In the genomic region with DNA sequence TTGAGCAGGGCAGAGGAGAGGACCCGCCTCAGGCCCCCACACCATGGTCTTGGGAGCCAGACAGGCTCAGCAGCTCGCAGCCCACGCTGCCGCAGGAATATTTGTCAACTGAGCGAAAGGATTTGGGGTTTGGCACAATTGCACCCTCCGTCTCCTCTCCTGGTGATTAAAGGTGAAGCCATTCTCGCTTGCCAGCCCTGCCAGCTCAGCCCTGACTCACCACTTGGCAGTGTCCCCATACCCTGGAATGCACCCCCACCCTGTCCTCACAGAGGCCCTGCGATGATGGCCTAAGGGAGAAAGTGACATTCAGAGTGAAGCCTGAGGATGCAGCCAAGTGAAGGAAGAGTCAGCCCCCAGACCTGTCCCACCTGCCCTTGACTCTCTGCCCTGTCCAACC, we compare ENCODE assay signal across 9 cellular contexts. TPM values are rescaled to one million over a fixed set of nuclear protein-coding genes. Genes with fewer than 3 reads are reported as not detected.
DNase-seq lines count a peak whose midpoint lies in the region; ATAC-seq, FAIRE-seq and TF ChIP-seq lines count a peak whose summit lies in the region.
"Had no signal": no experiment of that assay in that cellular context is flagged by ENCODE, and none has a peak within 500 bp of the region (broad histone marks: within the 10 kb centered on the region; RNA-seq: fewer than 3 reads in every experiment).

No MANE protein-coding gene starts in this region.

- H2BK120ac ChIP-seq in H1 (replicated peaks; ENCODE audit: low read depth, low read length) (no peak overlapping the region), mesenchymal stem cell (ENCODE audit: low read depth, low read length) (no peak overlapping the region)

- H4K91ac ChIP-seq in H1 (replicated peaks; ENCODE audit: insufficient read length, low read length) = no peak overlapping the region
- no peak overlapping the region for H4K91ac ChIP-seq in mesenchymal stem cell (ENCODE audit: low read length)

- H3K79me1 ChIP-seq in H1 (ENCODE audit: low read depth, low read length) (no peaks in the 10 kb centered on the region; the same call in 1 of the 2 replicates), mesenchymal stem cell (replicated peaks; ENCODE audit: low read length, poor library complexity, severe bottlenecking) (no peaks in the 10 kb centered on the region)

- H3K9me3 ChIP-seq in H1 (ENCODE audit: insufficient read depth in 2 of 2, low read depth in 1 of 2, low read length in 1 of 2) = no peaks in the 10 kb centered on the region
- no peaks in the 10 kb centered on the region for H3K9me3 ChIP-seq in mesenchymal stem cell (ENCODE audit: control insufficient read depth, low read length)

- DNase-seq in AG08395 (ENCODE audit: low spot score) = peak; percentile 92
- DNase-seq in NCI-H2196 treated with DMSO at 0.1 percent for 48 hours (lab: John Stamatoyannopoulos, UW; ENCODE audit: unreplicated experiment) = peak; percentile 31
- no peak for DNase-seq in H1 (ENCODE audit: low read depth in 1 of 2, low spot score in 2 of 2)
- DNase-seq in mesenchymal stem cell = peak; percentile 46
- DNase-seq in WTC11 (ENCODE audit: low spot score) = no peak

- H2BK20ac ChIP-seq in H1 (ENCODE audit: low read length) = no peak overlapping the region

- H3K27me3 ChIP-seq in H1 (replicated peaks in 1 of 4; ENCODE audit: control insufficient read depth in 3 of 4, extremely low read depth in 1 of 4, insufficient read depth in 3 of 4, low read length in 3 of 4) (peaks cover 0 to 5% (median 3%) of the 10 kb centered on the region in 4 experiments; a peak in 3 of 7 replicates), mesenchymal stem cell (ENCODE audit: control insufficient read depth in 1 of 2, insufficient read depth in 1 of 2, low read length in 2 of 2) (peaks cover 22 to 26% of the 10 kb centered on the region in 2 experiments)

- H3K4me1 ChIP-seq in H1 (replicated peaks in 1 of 4; ENCODE audit: control insufficient read depth in 3 of 4, insufficient read depth in 4 of 4, low read length in 3 of 4) (peaks cover 0 to 17% (median 13%) of the 10 kb centered on the region in 4 experiments; a peak in 6 of 7 replicates), mesenchymal stem cell (ENCODE audit: control insufficient read depth, insufficient read depth, low read depth, low read length) (peaks cover 33% of the 10 kb centered on the region)

- H3K4me2 ChIP-seq in H1 (ENCODE audit: insufficient read depth in 1 of 2, low read depth in 2 of 2, low read length in 2 of 2) = no peak overlapping the region
- peak overlapping the region; percentile 40 for H3K4me2 ChIP-seq in mesenchymal stem cell (ENCODE audit: low read length, poor library complexity, severe bottlenecking)

- CTCF ChIA-PET in H1 (lab: Charles Lee; ENCODE audit: partially characterized antibody) = interaction anchor here (0.6 to 5.5 kb wide), 11 partner anchors 9 to 173 kb away, joined by 3 to 105 read pairs (median 8); no protein-coding TSS in a partner anchor
- CTCF ChIA-PET in WTC11 (lab: Charles Lee) = interaction anchor here (0.5 to 2.5 kb wide), 7 partner anchors 18 to 137 kb away, joined by 3 to 11 read pairs (median 4); partner anchors contain the start of gene KDELR1

- H2BK5ac ChIP-seq in H1 (ENCODE audit: low read depth, low read length) = no peak overlapping the region
- H2BK5ac ChIP-seq in mesenchymal stem cell (ENCODE audit: low read depth, low read length, poor library complexity, severe bottlenecking) = no peak overlapping the region

- H3K4me3 ChIP-seq in H1 (ENCODE audit: extremely low read depth in 1 of 4, insufficient read depth in 2 of 4, low read depth in 3 of 4, low read length in 4 of 4) = no peak overlapping the region
- no peak overlapping the region for H3K4me3 ChIP-seq in mesenchymal stem cell (ENCODE audit: insufficient read depth in 1 of 2, low read depth in 1 of 2, low read length in 2 of 2)

- no peak overlapping the region for H2AFZ ChIP-seq in H1 (ENCODE audit: low read length)
- H2AFZ ChIP-seq in mesenchymal stem cell (ENCODE audit: low read depth, low read length) = no peak overlapping the region

- no peak overlapping the region for H3K56ac ChIP-seq in H1 (replicated peaks; ENCODE audit: insufficient read length, low read depth, low read length)

- H3K36me3 Mint-ChIP-seq in WTC11 = no peaks in the 10 kb centered on the region
- peaks cover 6% of the 10 kb centered on the region for H3K36me3 Mint-ChIP-seq in stimulated activated memory B cell treated with anti-CD40 and anti-IgM and Interleukin-4, amounts not matched to agents 10 μg/mL and 1 μg/mL and 100 μg/mL, for 72 hours

- TF ChIP-seq RAD21 in H1 (IDR thresholded peaks at IDR 0.05 in 1 of 2, conservative IDR thresholded peaks at IDR 0.05 in 1 of 2; ENCODE audit: low read depth in 2 of 2, low read length in 2 of 2) = no peak

- no peak; a peak in 1 of 3 replicates for TF ChIP-seq POLR2A in H1 (IDR thresholded peaks at IDR 0.05; ENCODE audit: control extremely low read depth in 1 of 2, low read depth in 2 of 2, low read length in 2 of 2)

- no peak overlapping the region for H2AK5ac ChIP-seq in H1 (ENCODE audit: low read depth, low read length)
- H2AK5ac ChIP-seq in mesenchymal stem cell (ENCODE audit: low read length, severe bottlenecking) = peak overlapping the region; percentile 15

- no peak overlapping the region for H3K18ac ChIP-seq in H1 (ENCODE audit: extremely low read depth, low read length)
- H3K18ac ChIP-seq in mesenchymal stem cell (ENCODE audit: low read depth in 1 of 2, low read length in 2 of 2) = peak overlapping the region in 1 of 2 experiments; percentile 63

- no peak overlapping the region for H3K4me3 Mint-ChIP-seq in WTC11
- H3K4me3 Mint-ChIP-seq in stimulated activated memory B cell treated with anti-CD40 and anti-IgM and Interleukin-4, amounts not matched to agents 10 μg/mL and 1 μg/mL and 100 μg/mL, for 72 hours = no peak overlapping the region

- peaks cover 27% of the 10 kb centered on the region for H3K27me3 Mint-ChIP-seq in WTC11 (ENCODE audit: low read depth)
- H3K27me3 Mint-ChIP-seq in stimulated activated memory B cell treated with anti-CD40 and anti-IgM and Interleukin-4, amounts not matched to agents 10 μg/mL and 1 μg/mL and 100 μg/mL, for 72 hours = peaks cover 50% of the 10 kb centered on the region

- no peak overlapping the region for H4K8ac ChIP-seq in H1 (ENCODE audit: extremely low read depth, insufficient read depth, low read length)
- peak overlapping the region; percentile 23 for H4K8ac ChIP-seq in mesenchymal stem cell (ENCODE audit: low read length)

- H3K27ac ChIP-seq in H1 (ENCODE audit: low read depth, low read length) = no peak overlapping the region
- no peak overlapping the region for H3K27ac ChIP-seq in mesenchymal stem cell (ENCODE audit: low read length, poor library complexity, severe bottlenecking)

- no peak overlapping the region for H3K4ac ChIP-seq in H1 (replicated peaks; ENCODE audit: insufficient read length, low read depth, low read length)
- H3K4ac ChIP-seq in mesenchymal stem cell (ENCODE audit: low read depth in 1 of 2, low read length in 2 of 2) = no peak overlapping the region

- H2BK12ac ChIP-seq in H1 (ENCODE audit: low read depth, low read length) (no peak overlapping the region), mesenchymal stem cell (ENCODE audit: low read length in 2 of 2) (no peak overlapping the region)

- no peak overlapping the region for H3K23ac ChIP-seq in H1 (ENCODE audit: insufficient read length)
- no peak overlapping the region for H3K23ac ChIP-seq in mesenchymal stem cell (ENCODE audit: low read length in 2 of 2)

- H4K20me1 ChIP-seq in H1 (replicated peaks in 1 of 2; ENCODE audit: control insufficient read depth in 1 of 2, insufficient read depth in 2 of 2, low read length in 2 of 2) = peaks cover 0 to 4% of the 10 kb centered on the region in 2 experiments

- no peak overlapping the region for H4K5ac ChIP-seq in H1 (ENCODE audit: insufficient read length, low read depth, low read length)

- peaks cover 28% of the 10 kb centered on the region for H3K4me1 Mint-ChIP-seq in WTC11
- H3K4me1 Mint-ChIP-seq in stimulated activated memory B cell treated with anti-CD40 and anti-IgM and Interleukin-4, amounts not matched to agents 10 μg/mL and 1 μg/mL and 100 μg/mL, for 72 hours = peaks cover 30% of the 10 kb centered on the region

- no peak overlapping the region for H3K9ac ChIP-seq in H1 (replicated peaks in 1 of 4; ENCODE audit: extremely low read depth in 1 of 4, low read depth in 3 of 4, low read length in 3 of 4)
- no peak overlapping the region for H3K9ac ChIP-seq in mesenchymal stem cell (ENCODE audit: low read length)

- H3K27ac Mint-ChIP-seq in WTC11 = no peak overlapping the region
- no peak overlapping the region for H3K27ac Mint-ChIP-seq in stimulated activated memory B cell treated with anti-CD40 and anti-IgM and Interleukin-4, amounts not matched to agents 10 μg/mL and 1 μg/mL and 100 μg/mL, for 72 hours

- H3K14ac ChIP-seq in H1 (ENCODE audit: insufficient read length) (no peak overlapping the region), mesenchymal stem cell (ENCODE audit: low read length in 2 of 2) (peak overlapping the region in 1 of 2 experiments; percentile 63)

- H3K36me3 ChIP-seq in H1 (ENCODE audit: control insufficient read depth in 2 of 4, insufficient read depth in 4 of 4, low read length in 3 of 4) = no peaks in the 10 kb centered on the region; a peak in 1 of 8 replicates
- H3K36me3 ChIP-seq in mesenchymal stem cell (ENCODE audit: control insufficient read depth in 1 of 2, insufficient read depth in 2 of 2, low read depth in 1 of 2, low read length in 2 of 2) = no peaks in the 10 kb centered on the region

- TF ChIP-seq EP300 in H1 (IDR thresholded peaks at IDR 0.05; ENCODE audit: borderline replicate concordance in 1 of 2, low read depth in 2 of 2, low read length in 2 of 2) = no peak

- no peak for FAIRE-seq in H1 (lab: Jason Lieb, UNC)
- FAIRE-seq: TTC549 had no signal

- no peaks in the 10 kb centered on the region for H3K79me2 ChIP-seq in H1 (ENCODE audit: control insufficient read depth in 1 of 2, insufficient read depth in 2 of 2, low read length in 2 of 2)

- ATAC-seq in GM19395 (IDR thresholded peaks at IDR 0.05; ENCODE audit: unreplicated experiment) = no peak
- no peak for ATAC-seq in WTC11
- ATAC-seq in stimulated activated memory B cell treated with anti-CD40 and anti-IgM and Interleukin-4, amounts not matched to agents 10 μg/mL and 1 μg/mL and 100 μg/mL, for 72 hours = no peak
- ATAC-seq in HG03378 (IDR thresholded peaks at IDR 0.05; ENCODE audit: unreplicated experiment) = no peak

- H3K23me2 ChIP-seq in H1 (ENCODE audit: low read depth, low read length) = peaks cover 4% of the 10 kb centered on the region; the same call in 1 of the 2 replicates

- POLR2A ChIA-PET in H1 (lab: Charles Lee; ENCODE audit: partially characterized antibody) = interaction anchor here (0.7 to 14.8 kb wide), 14 partner anchors 13 to 126 kb away, joined by 3 to 176 read pairs (median 5); partner anchors contain the start of genes FAM83E, GRWD1 and KDELR1
- POLR2A ChIA-PET in WTC11 (lab: Charles Lee) = no interaction called here

- 87% methylated on average over 8 of the region's 8 CpGs; no CpG with 5 or more reads in 1 of the 2 experiments for WGBS in H1 (ENCODE audit: extremely low coverage in 1 of 2, insufficient coverage in 1 of 2, insufficient read length in 1 of 2, insufficient replicate concordance in 2 of 2, low coverage in 1 of 2, low lambda C conversion rate in 2 of 2, missing lambda C conversion rate in 1 of 2), 2 experiments
- WGBS in mesenchymal stem cell = 58% methylated on average over 8 of the region's 8 CpGs

- no peaks in the 10 kb centered on the region for H3K9me3 Mint-ChIP-seq in WTC11
- peaks cover 5% of the 10 kb centered on the region for H3K9me3 Mint-ChIP-seq in stimulated activated memory B cell treated with anti-CD40 and anti-IgM and Interleukin-4, amounts not matched to agents 10 μg/mL and 1 μg/mL and 100 μg/mL, for 72 hours

- TF ChIP-seq CTCF in H1 (IDR thresholded peaks at IDR 0.05; ENCODE audit: control extremely low read depth in 1 of 3, insufficient read depth in 1 of 3, low read depth in 1 of 3, low read length in 3 of 3) = no peak
- no peak for TF ChIP-seq CTCF in WTC11 (IDR thresholded peaks at IDR 0.05)

- H2BK15ac ChIP-seq in H1 (ENCODE audit: low read length) (no peak overlapping the region), mesenchymal stem cell (ENCODE audit: low read depth, poor library complexity, severe bottlenecking) (no peak overlapping the region)

RNA-seq across cellular contexts. Expression of gene CYTH2, which starts 18.8 kb away (rescaled TPM):
- 67.7 and 71.4 TPM in 2 replicates for total RNA-seq in H1 (2021; fragmentation: NEBNext Ultra II Directional; extraction: Animal tissue kit (Norgen Biotek cat#: 25700))
- 43.7 and 62.5 TPM in 2 replicates for polyA plus RNA-seq in H1 (2011; rRNA removed)
- polyA plus RNA-seq in H1 (2011; cell fraction: cytosol; rRNA removed) = 59.5 TPM
- 225 TPM for polyA plus RNA-seq in H1 (2011; cell fraction: nucleus; rRNA removed)
- 64.0 to 76.5 TPM (median 71.8 TPM) in 4 replicates for polyA plus RNA-seq in H1 (2012, experiment 1 of 2)
- 35.7 TPM for polyA plus RNA-seq in H1 (2012, experiment 2 of 2)
- polyA plus RNA-seq in H1 (2013, experiment 1 of 2) = 44.2 TPM
- polyA plus RNA-seq in H1 (2013, experiment 2 of 2) = 37.5 TPM
- polyA minus RNA-seq in H1 (2011; rRNA and poly(A)+ RNA removed) = 53.7 and 70.7 TPM in 2 replicates
- polyA minus RNA-seq in H1 (2011; cell fraction: cytosol; rRNA and poly(A)+ RNA removed) = 28.7 TPM
- polyA minus RNA-seq in H1 (2011; cell fraction: nucleus; rRNA and poly(A)+ RNA removed) = 65.5 TPM
- polyA plus RNA-seq in mesenchymal stem cell (2013, experiment 1 of 2) = 47.7 TPM
- polyA plus RNA-seq in mesenchymal stem cell (2013, experiment 2 of 2) = 45.1 TPM
- 70.4 to 72.6 TPM (median 71.9 TPM) in 3 replicates for total RNA-seq in WTC11 (2021)

RNA-seq across cellular contexts. Expression of gene LMTK3, which starts 23.7 kb away (rescaled TPM):
- total RNA-seq in H1 (2021; fragmentation: NEBNext Ultra II Directional; extraction: Animal tissue kit (Norgen Biotek cat#: 25700)) = 12.4 and 13.6 TPM in 2 replicates
- polyA plus RNA-seq in H1 (2011; rRNA removed) = 2.7 and 7.3 TPM in 2 replicates
- 3.4 TPM for polyA plus RNA-seq in H1 (2011; cell fraction: cytosol; rRNA removed)
- polyA plus RNA-seq in H1 (2011; cell fraction: nucleus; rRNA removed) = 11.6 TPM
- polyA plus RNA-seq in H1 (2012, experiment 1 of 2) = 6.8 to 10.4 TPM (median 9.6 TPM) in 4 replicates
- 4.1 TPM for polyA plus RNA-seq in H1 (2012, experiment 2 of 2)
- polyA plus RNA-seq in H1 (2013, experiment 1 of 2) = 10.0 TPM
- polyA plus RNA-seq in H1 (2013, experiment 2 of 2) = 8.2 TPM
- 0.90 and 1.2 TPM in 2 replicates for polyA minus RNA-seq in H1 (2011; rRNA and poly(A)+ RNA removed)
- polyA minus RNA-seq in H1 (2011; cell fraction: cytosol; rRNA and poly(A)+ RNA removed) = 5.9 TPM
- polyA minus RNA-seq in H1 (2011; cell fraction: nucleus; rRNA and poly(A)+ RNA removed) = 5.9 TPM
- 0.66 TPM for polyA plus RNA-seq in mesenchymal stem cell (2013, experiment 1 of 2)
- 0.55 TPM for polyA plus RNA-seq in mesenchymal stem cell (2013, experiment 2 of 2)
- 15.9 to 19.4 TPM (median 19.1 TPM) in 3 replicates for total RNA-seq in WTC11 (2021)

RNA-seq across cellular contexts. Expression of gene KCNJ14, which starts 32.6 kb away (rescaled TPM):
- total RNA-seq in H1 (2021; fragmentation: NEBNext Ultra II Directional; extraction: Animal tissue kit (Norgen Biotek cat#: 25700)) = 0.89 and 1.0 TPM in 2 replicates
- 0.45 and 0.61 TPM in 2 replicates for polyA plus RNA-seq in H1 (2011; rRNA removed)
- 0.28 TPM for polyA plus RNA-seq in H1 (2011; cell fraction: cytosol; rRNA removed)
- 1.3 TPM for polyA plus RNA-seq in H1 (2011; cell fraction: nucleus; rRNA removed)
- polyA plus RNA-seq in H1 (2012, experiment 1 of 2) = 0.66 to 0.84 TPM (median 0.73 TPM) in 4 replicates
- 0.68 TPM for polyA plus RNA-seq in H1 (2012, experiment 2 of 2)
- 0.39 TPM for polyA plus RNA-seq in H1 (2013, experiment 1 of 2)
- polyA plus RNA-seq in H1 (2013, experiment 2 of 2) = 0.44 TPM
- 0.68 and 1.9 TPM in 2 replicates for polyA minus RNA-seq in H1 (2011; rRNA and poly(A)+ RNA removed)
- 0.37 TPM for polyA minus RNA-seq in H1 (2011; cell fraction: cytosol; rRNA and poly(A)+ RNA removed)
- 0.80 TPM for polyA minus RNA-seq in H1 (2011; cell fraction: nucleus; rRNA and poly(A)+ RNA removed)
- polyA plus RNA-seq in mesenchymal stem cell (2013, experiment 1 of 2) = 0.25 TPM
- 0.21 TPM for polyA plus RNA-seq in mesenchymal stem cell (2013, experiment 2 of 2)
- 1.1 to 1.4 TPM (median 1.1 TPM) in 3 replicates for total RNA-seq in WTC11 (2021)

RNA-seq across cellular contexts. Expression of gene GRWD1, which starts 42.2 kb away (rescaled TPM):
- 61.9 and 64.9 TPM in 2 replicates for total RNA-seq in H1 (2021; fragmentation: NEBNext Ultra II Directional; extraction: Animal tissue kit (Norgen Biotek cat#: 25700))
- 36.9 and 46.4 TPM in 2 replicates for polyA plus RNA-seq in H1 (2011; rRNA removed)
- 44.2 TPM for polyA plus RNA-seq in H1 (2011; cell fraction: cytosol; rRNA removed)
- polyA plus RNA-seq in H1 (2011; cell fraction: nucleus; rRNA removed) = 30.1 TPM
- polyA plus RNA-seq in H1 (2012, experiment 1 of 2) = 25.4 to 44.2 TPM (median 41.0 TPM) in 4 replicates
- polyA plus RNA-seq in H1 (2012, experiment 2 of 2) = 36.9 TPM
- polyA plus RNA-seq in H1 (2013, experiment 1 of 2) = 18.6 TPM
- 17.3 TPM for polyA plus RNA-seq in H1 (2013, experiment 2 of 2)
- 11.5 and 19.1 TPM in 2 replicates for polyA minus RNA-seq in H1 (2011; rRNA and poly(A)+ RNA removed)
- 24.4 TPM for polyA minus RNA-seq in H1 (2011; cell fraction: cytosol; rRNA and poly(A)+ RNA removed)
- polyA minus RNA-seq in H1 (2011; cell fraction: nucleus; rRNA and poly(A)+ RNA removed) = 18.2 TPM
- 10.0 TPM for polyA plus RNA-seq in mesenchymal stem cell (2013, experiment 1 of 2)
- polyA plus RNA-seq in mesenchymal stem cell (2013, experiment 2 of 2) = 9.0 TPM
- total RNA-seq in WTC11 (2021) = 59.8 to 67.2 TPM (median 61.6 TPM) in 3 replicates

Comparison
In these comparisons a context has a peak if more than half of its experiments do, and no peak if none do; other contexts are left out.
1. DNase-seq: peak in AG08395 (single experiment), NCI-H2196 treated with DMSO at 0.1 percent for 48 hours (single experiment) and mesenchymal stem cell (single experiment); none in H1 (0 of 2) and WTC11 (single experiment).